Comparison of ENCODE assay signal across 18 cellular contexts in the genomic region with DNA sequence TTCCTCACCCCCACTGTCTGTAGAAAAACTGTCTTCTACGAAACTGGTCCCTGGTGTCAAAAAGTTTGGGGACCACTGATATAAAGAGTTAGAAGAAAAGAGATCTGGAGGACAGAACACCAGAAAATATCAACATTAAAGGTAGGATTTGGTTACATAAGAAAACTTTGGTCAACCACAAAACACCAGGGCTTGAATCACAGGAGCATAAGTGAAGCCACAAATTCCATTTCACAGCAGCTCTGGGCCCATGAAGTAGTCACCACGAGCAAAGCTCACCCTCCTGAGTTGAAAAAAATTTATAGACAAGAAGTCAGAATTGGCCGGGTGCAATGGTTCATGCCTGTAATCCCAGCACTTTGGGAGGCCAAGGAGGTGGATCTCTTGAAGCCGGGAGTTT. TPM values are rescaled to one million over a fixed set of nuclear protein-coding genes. Genes with fewer than 3 reads are reported as not detected.
DNase-seq lines count a peak whose midpoint lies in the region; ATAC-seq and TF ChIP-seq lines count a peak whose summit lies in the region.
"Had no signal": no experiment of that assay in that cellular context is flagged by ENCODE, and none has a peak within 500 bp of the region (broad histone marks: within the 10 kb centered on the region; RNA-seq: fewer than 3 reads in every experiment).

No MANE protein-coding gene starts in this region.

- H3K4ac ChIP-seq in IMR-90 (ENCODE audit: low read depth, low read length) = no peak overlapping the region

- H4K5ac ChIP-seq in IMR-90 (ENCODE audit: low read depth, low read length) = no peak overlapping the region

- no peaks in the 10 kb centered on the region for H3K36me3 ChIP-seq in IMR-90 (ENCODE audit: control insufficient read depth, insufficient read depth, low read length)
- H3K36me3 ChIP-seq: thyroid gland had no signal

- no peaks in the 10 kb centered on the region for H3K4me1 ChIP-seq in IMR-90 (ENCODE audit: control insufficient read depth, insufficient read depth, low read length)

- H3K27ac ChIP-seq in IMR-90 (ENCODE audit: insufficient read depth, low read length) = no peak overlapping the region
- H3K27ac ChIP-seq: thyroid gland had no signal

- no peak overlapping the region for H2BK15ac ChIP-seq in IMR-90 (ENCODE audit: low read depth, low read length)

- DNase-seq in activated naive CD4-positive, alpha-beta T cell treated with anti-CD3 and anti-CD28 coated beads, Interleukin-2, amount 50 U/mL, for 72 hours (ENCODE audit: low spot score in 2 of 2) = peak in 1 of 2 donors; percentile 20
- DNase-seq in activated naive CD4-positive, alpha-beta T cell treated with anti-CD3 and anti-CD28 coated beads, Interleukin-2, amount 10 ng/mL, durations not matched to agents 7 days and 5 days = no peak
- DNase-seq in IMR-90 (peak; percentile 68), amniotic epithelial cell (ENCODE audit: low read depth) (peak; percentile 63), NCI-H187 (lab: John Stamatoyannopoulos, UW) (no peak), RKO (ENCODE audit: low spot score) (no peak), iPS-NIHi7 (ENCODE audit: extremely low spot score) (no peak)
- peak; percentile 27 to 52 for DNase-seq in stimulated activated naive CD8-positive, alpha-beta T cell treated with anti-CD3 and anti-CD28 coated beads, Interleukin-15, amount 100 ng/mL, for 72 hours
- DNase-seq: DMS153; MV-4-11; retina; SHP77 treated with DMSO at 0.1 percent for 48 hours; stimulated activated CD8-positive, alpha-beta memory T cell treated with anti-CD3 and anti-CD28 coated beads, Interleukin-4, amount 100 ng/mL, for 48 hours; T1000 had no signal

- dilution Hi-C loops in IMR-90 (cut with HindIII; ENCODE audit: low sequenced_read_pairs, unreplicated experiment) = no loop called here

- intact Hi-C loops in IMR-90 (cut with micrococcal nuclease) = no loop called here

- no peak overlapping the region for H3K4me3 ChIP-seq in IMR-90 (ENCODE audit: insufficient read depth, low read depth, low read length)
- H3K4me3 ChIP-seq: GM23338, thyroid gland had no signal

- peaks cover 9% of the 10 kb centered on the region for H4K20me1 ChIP-seq in IMR-90 (ENCODE audit: insufficient read depth, low read length)

- H3K9me1 ChIP-seq in IMR-90 (ENCODE audit: insufficient read depth, low read length) = no peaks in the 10 kb centered on the region

- peaks cover 14% of the 10 kb centered on the region for H3K4me1 Mint-ChIP-seq in activated naive CD4-positive, alpha-beta T cell treated with anti-CD3 and anti-CD28 coated beads, Interleukin-2, amount 10 ng/mL, durations not matched to agents 7 days and 5 days
- H3K4me1 Mint-ChIP-seq in stimulated activated naive CD8-positive, alpha-beta T cell treated with anti-CD3 and anti-CD28 coated beads, Interleukin-15, amount 100 ng/mL, for 72 hours = peaks cover 32% of the 10 kb centered on the region
- H3K4me1 Mint-ChIP-seq: B cell, GM23338 had no signal

- H3K9me3 ChIP-seq in IMR-90 (ENCODE audit: control insufficient read depth, insufficient read depth, low read length) = no peaks in the 10 kb centered on the region
- H3K9me3 ChIP-seq: thyroid gland had no signal

- in situ Hi-C loops in IMR-90 (cut with MboI; ENCODE audit: low sequenced_read_pairs) = loop anchor here (10.0 kb wide), 1 partner anchor 345 kb away; no protein-coding TSS in a partner anchor

- H3K9ac ChIP-seq in IMR-90 (ENCODE audit: low read depth, low read length) = no peak overlapping the region

- no peak overlapping the region for H4K91ac ChIP-seq in IMR-90 (ENCODE audit: insufficient read depth, low read depth, low read length)

- peak overlapping the region in 1 of 2 donors; percentile 25 for H3K27ac Mint-ChIP-seq in activated naive CD4-positive, alpha-beta T cell treated with anti-CD3 and anti-CD28 coated beads, Interleukin-2, amount 50 U/mL, for 72 hours
- no peak overlapping the region for H3K27ac Mint-ChIP-seq in activated naive CD4-positive, alpha-beta T cell treated with anti-CD3 and anti-CD28 coated beads, Interleukin-2, amount 10 ng/mL, durations not matched to agents 7 days and 5 days
- peak overlapping the region in 1 of 2 donors; percentile 76 for H3K27ac Mint-ChIP-seq in stimulated activated naive CD8-positive, alpha-beta T cell treated with anti-CD3 and anti-CD28 coated beads, Interleukin-15, amount 100 ng/mL, for 72 hours
- H3K27ac Mint-ChIP-seq: activated naive CD4-positive, alpha-beta T cell treated with anti-CD3 and anti-CD28 coated beads, Interleukin-2, amount 50 U/mL, for 24 hours; B cell; GM23338 had no signal

- H2BK20ac ChIP-seq in IMR-90 (ENCODE audit: low read depth, low read length) = no peak overlapping the region

- H3K79me1 ChIP-seq in IMR-90 (ENCODE audit: low read depth in 1 of 2, low read length in 2 of 2) = peaks cover 7 to 18% of the 10 kb centered on the region in 2 experiments; a peak in 3 of 4 replicates

- H2AK9ac ChIP-seq in IMR-90 (replicated peaks; ENCODE audit: low read depth, low read length, poor library complexity) = no peak overlapping the region

- H3K36me3 Mint-ChIP-seq in activated naive CD4-positive, alpha-beta T cell treated with anti-CD3 and anti-CD28 coated beads, Interleukin-2, amount 50 U/mL, for 72 hours = peaks cover 0 to 5% of the 10 kb centered on the region in 2 donors
- H3K36me3 Mint-ChIP-seq in activated naive CD4-positive, alpha-beta T cell treated with anti-CD3 and anti-CD28 coated beads, Interleukin-2, amount 10 ng/mL, durations not matched to agents 7 days and 5 days = peaks cover 5% of the 10 kb centered on the region

- CTCF ChIA-PET in activated naive CD4-positive, alpha-beta T cell treated with anti-CD3 and anti-CD28 coated beads, Interleukin-2, amount 10 ng/mL, durations not matched to agents 7 days and 5 days (lab: Charles Lee) = no interaction called here
- CTCF ChIA-PET in IMR-90 (lab: Yijun Ruan, JAX) = no interaction called here

- no TSS peak for BruUV-seq in IMR-90 (replicated peaks; lab: Mats Ljungman, UMichigan)

- WGBS in IMR-90 (ENCODE audit: extremely low coverage in 2 of 2, insufficient read length in 1 of 2), 2 experiments = 100% methylated on average over 1 of the region's 4 CpGs; no CpG with 5 or more reads in 1 of the 2 experiments

- TF ChIP-seq CTCF in IMR-90 (conservative IDR thresholded peaks at IDR 0.05; ENCODE audit: low read depth, low read length) = no peak

- no peaks in the 10 kb centered on the region for H3K27me3 ChIP-seq in IMR-90 (ENCODE audit: control insufficient read depth, insufficient read depth, low read length)
- H3K27me3 ChIP-seq: thyroid gland had no signal

- H2BK5ac ChIP-seq in IMR-90 (ENCODE audit: low read depth, low read length, poor library complexity, severe bottlenecking) = no peak overlapping the region

- H3K4me3 Mint-ChIP-seq in activated naive CD4-positive, alpha-beta T cell treated with anti-CD3 and anti-CD28 coated beads, Interleukin-2, amount 10 ng/mL, durations not matched to agents 7 days and 5 days = no peak overlapping the region
- peak overlapping the region in 1 of 2 donors; percentile 21 for H3K4me3 Mint-ChIP-seq in stimulated activated naive CD8-positive, alpha-beta T cell treated with anti-CD3 and anti-CD28 coated beads, Interleukin-15, amount 100 ng/mL, for 72 hours
- H3K4me3 Mint-ChIP-seq: activated naive CD4-positive, alpha-beta T cell treated with anti-CD3 and anti-CD28 coated beads, Interleukin-2, amount 50 U/mL, for 24 hours; B cell; GM23338 had no signal

- TF ChIP-seq RAD21 in IMR-90 (IDR thresholded peaks at IDR 0.05; ENCODE audit: low read length) = no peak

- H3K18ac ChIP-seq in IMR-90 (ENCODE audit: low read depth, low read length) = no peak overlapping the region

- peak; percentile 61 to 66 for ATAC-seq in activated naive CD4-positive, alpha-beta T cell treated with anti-CD3 and anti-CD28 coated beads, Interleukin-2, amount 50 U/mL, for 72 hours
- ATAC-seq in IMR-90 (ENCODE audit: low read depth) = no peak
- peak; percentile 97 for ATAC-seq in stimulated activated naive CD8-positive, alpha-beta T cell treated with anti-CD3 and anti-CD28 coated beads, Interleukin-15, amount 100 ng/mL, for 72 hours
- ATAC-seq: GM23338 had no signal

- POLR2A ChIA-PET in IMR-90 (lab: Charles Lee; ENCODE audit: unreplicated experiment) = no interaction called here

- no peak overlapping the region for H3K4me2 ChIP-seq in IMR-90 (ENCODE audit: low read depth, low read length)
- H3K4me2 ChIP-seq: GM23338 had no signal

- TF ChIP-seq POLR2A in IMR-90 (IDR thresholded peaks at IDR 0.05; ENCODE audit: low read depth, low read length) = no peak

- no peak overlapping the region for H2AFZ ChIP-seq in IMR-90 (replicated peaks; ENCODE audit: low read length, poor library complexity)
- H2AFZ ChIP-seq: GM23338 had no signal

- no peaks in the 10 kb centered on the region for H3K27me3 Mint-ChIP-seq in activated naive CD4-positive, alpha-beta T cell treated with anti-CD3 and anti-CD28 coated beads, Interleukin-2, amount 10 ng/mL, durations not matched to agents 7 days and 5 days
- H3K27me3 Mint-ChIP-seq in stimulated activated naive CD8-positive, alpha-beta T cell treated with anti-CD3 and anti-CD28 coated beads, Interleukin-15, amount 100 ng/mL, for 72 hours = no peaks in the 10 kb centered on the region
- H3K27me3 Mint-ChIP-seq: activated naive CD4-positive, alpha-beta T cell treated with anti-CD3 and anti-CD28 coated beads, Interleukin-2, amount 50 U/mL, for 24 hours; B cell had no signal

- no peak overlapping the region for H3K23ac ChIP-seq in IMR-90 (ENCODE audit: low read depth, low read length)

- no peak overlapping the region for H2AK5ac ChIP-seq in IMR-90 (ENCODE audit: low read depth, low read length)

- no peak overlapping the region for H2BK120ac ChIP-seq in IMR-90 (ENCODE audit: low read depth, low read length)

- no peak overlapping the region for H3K56ac ChIP-seq in IMR-90 (ENCODE audit: extremely low read depth, insufficient read depth, low read length)

- H3K9me3 Mint-ChIP-seq in activated naive CD4-positive, alpha-beta T cell treated with anti-CD3 and anti-CD28 coated beads, Interleukin-2, amount 50 U/mL, for 72 hours = no peaks in the 10 kb centered on the region
- no peaks in the 10 kb centered on the region for H3K9me3 Mint-ChIP-seq in activated naive CD4-positive, alpha-beta T cell treated with anti-CD3 and anti-CD28 coated beads, Interleukin-2, amount 10 ng/mL, durations not matched to agents 7 days and 5 days
- H3K9me3 Mint-ChIP-seq in stimulated activated naive CD8-positive, alpha-beta T cell treated with anti-CD3 and anti-CD28 coated beads, Interleukin-15, amount 100 ng/mL, for 72 hours = no peaks in the 10 kb centered on the region
- H3K9me3 Mint-ChIP-seq: activated naive CD4-positive, alpha-beta T cell treated with anti-CD3 and anti-CD28 coated beads, Interleukin-2, amount 50 U/mL, for 24 hours; GM23338 had no signal

- H3K14ac ChIP-seq in IMR-90 (replicated peaks; ENCODE audit: low read depth, low read length) = no peak overlapping the region

- no peak overlapping the region for H4K8ac ChIP-seq in IMR-90 (ENCODE audit: low read depth in 2 of 2, low read length in 2 of 2)

RNA-seq across cellular contexts. Expression of a gene that starts 19.4 kb away (rescaled TPM):
- 10 to 100 TPM; 22.5 to 34.7 TPM for total RNA-seq in activated naive CD4-positive, alpha-beta T cell treated with anti-CD3 and anti-CD28 coated beads, Interleukin-2, amount 50 U/mL, for 72 hours
- 22.5 and 25.6 TPM in 2 replicates for total RNA-seq in IMR-90 (2012; rRNA removed)
- polyA plus RNA-seq in IMR-90 (2012; rRNA removed) = 3.4 and 5.1 TPM in 2 replicates
- 0.82 and 0.96 TPM in 2 replicates for polyA plus RNA-seq in IMR-90 (2012; cell fraction: cytosol; rRNA removed)
- 1.9 and 16.0 TPM in 2 replicates for polyA plus RNA-seq in IMR-90 (2012; cell fraction: nucleus; rRNA removed; ENCODE audit: low replicate concordance)

RNA-seq across cellular contexts. Expression of a gene that starts 36.5 kb away (rescaled TPM):
- total RNA-seq in activated naive CD4-positive, alpha-beta T cell treated with anti-CD3 and anti-CD28 coated beads, Interleukin-2, amount 50 U/mL, for 72 hours = 1 to 10 TPM; 5.1 to 5.7 TPM
- total RNA-seq in IMR-90 (2012; rRNA removed) = 1.8 and 5.0 TPM in 2 replicates
- 3.2 and 6.2 TPM in 2 replicates for polyA plus RNA-seq in IMR-90 (2012; rRNA removed)
- polyA plus RNA-seq in IMR-90 (2012; cell fraction: cytosol; rRNA removed) = 0.96 and 7.3 TPM in 2 replicates
- 0.29 and 21.1 TPM in 2 replicates for polyA plus RNA-seq in IMR-90 (2012; cell fraction: nucleus; rRNA removed; ENCODE audit: low replicate concordance)

Comparison
In these comparisons a context has a peak if more than half of its experiments do, and no peak if none do; other contexts are left out.
1. DNase-seq: peak in IMR-90 (single experiment), amniotic epithelial cell (single experiment) and stimulated activated naive CD8-positive, alpha-beta T cell treated with anti-CD3 and anti-CD28 coated beads, Interleukin-15, amount 100 ng/mL, for 72 hours (2 of 2); none in activated naive CD4-positive, alpha-beta T cell treated with anti-CD3 and anti-CD28 coated beads, Interleukin-2, amount 10 ng/mL, durations not matched to agents 7 days and 5 days (single experiment), NCI-H187 (0 of 2), RKO (single experiment) and iPS-NIHi7 (single experiment).